In genomic region chr1:52926864-52927218, GRCh38 we compare ENCODE assay signal across 8 cellular contexts. TPM values are rescaled to one million over a fixed set of nuclear protein-coding genes. Genes with fewer than 3 reads are reported as not detected.
DNase-seq lines count a peak whose midpoint lies in the region; TF ChIP-seq lines count a peak whose summit lies in the region.

No MANE protein-coding gene starts in this region.

- H3K27me3 ChIP-seq in HL-60 (ENCODE audit: insufficient read depth, poor library complexity, severe bottlenecking) (no peaks in the 10 kb centered on the region), neuron (ENCODE audit: insufficient read depth, low read length) (peaks cover 32% of the 10 kb centered on the region)

- no peaks in the 10 kb centered on the region for H3K9me3 Mint-ChIP-seq in dendritic cell treated with granulocyte-macrophage colony-stimulating factor and Interleukin-4, amounts not matched to agents 40 ng/mL and 50 ng/mL, for 4 days

- peak overlapping the region; percentile 92 for H3K27ac Mint-ChIP-seq in dendritic cell treated with granulocyte-macrophage colony-stimulating factor and Interleukin-4, amounts not matched to agents 40 ng/mL and 50 ng/mL, for 4 days

- peak overlapping the region; percentile 77; the same call in 1 of the 2 replicates for H3K27ac ChIP-seq in HL-60 (replicated peaks)

- peaks cover 4% of the 10 kb centered on the region for H3K9me3 ChIP-seq in neuron (ENCODE audit: low read length)

- peak overlapping the region; percentile 74 for H2AFZ ChIP-seq in neuron (ENCODE audit: low read depth, low read length)

- in situ Hi-C loops in G401 (cut with HindIII; ENCODE audit: low sequenced_read_pairs) = no loop called here

- H3K4me3 ChIP-seq in HL-60 (replicated peaks; ENCODE audit: insufficient read depth, low read length) (peak overlapping the region; percentile 65), neuron (ENCODE audit: low read length) (peak overlapping the region; percentile 54)

- no peaks in the 10 kb centered on the region for H3K36me3 ChIP-seq in neuron (ENCODE audit: insufficient read depth, low read length)

- no peaks in the 10 kb centered on the region for H3K4me1 ChIP-seq in neuron (ENCODE audit: insufficient read depth, low read length)

- H3K36me3 Mint-ChIP-seq in dendritic cell treated with granulocyte-macrophage colony-stimulating factor and Interleukin-4, amounts not matched to agents 40 ng/mL and 50 ng/mL, for 4 days (ENCODE audit: low read depth) = peaks cover 15% of the 10 kb centered on the region

- peak overlapping the region; percentile 73 for H3K4me3 Mint-ChIP-seq in dendritic cell treated with granulocyte-macrophage colony-stimulating factor and Interleukin-4, amounts not matched to agents 40 ng/mL and 50 ng/mL, for 4 days

- H3K4me1 Mint-ChIP-seq in dendritic cell treated with granulocyte-macrophage colony-stimulating factor and Interleukin-4, amounts not matched to agents 40 ng/mL and 50 ng/mL, for 4 days (ENCODE audit: low read depth) = peaks cover 24% of the 10 kb centered on the region

- DNase-seq in DMS114 treated with DMSO at 0.1 percent for 48 hours (lab: John Stamatoyannopoulos, UW; ENCODE audit: unreplicated experiment) (peak; percentile 46), HL-60 (ENCODE audit: low read depth in 1 of 2, low spot score in 1 of 2) (no peak), glomerular visceral epithelial cell (ENCODE audit: extremely low spot score) (no peak), G401 (ENCODE audit: low spot score) (no peak), HK-2 (ENCODE audit: unreplicated experiment) (no peak), NCI-H524 (lab: John Stamatoyannopoulos, UW) (no peak)

- H3K27me3 Mint-ChIP-seq in dendritic cell treated with granulocyte-macrophage colony-stimulating factor and Interleukin-4, amounts not matched to agents 40 ng/mL and 50 ng/mL, for 4 days = peaks cover 21% of the 10 kb centered on the region

- intact Hi-C loops in dendritic cell treated with granulocyte-macrophage colony-stimulating factor and Interleukin-4, amounts not matched to agents 40 ng/mL and 50 ng/mL, for 4 days (cut with micrococcal nuclease) = no loop called here

- no peak for TF ChIP-seq CTCF in HL-60 (IDR thresholded peaks at IDR 0.05; ENCODE audit: insufficient read depth, low read length)

RNA-seq across cellular contexts. Expression of gene SCP2, which starts 0.2 kb away (rescaled TPM):
- total RNA-seq in G401 (2014; rRNA removed; shearing (Covaris generic)) = 47.9 and 50.9 TPM in 2 replicates

RNA-seq across cellular contexts. Expression of gene ECHDC2, which starts 5.3 kb away (rescaled TPM):
- total RNA-seq in G401 (2014; rRNA removed; shearing (Covaris generic)) = 0.37 TPM in 1 of 2 replicates, not detected in the other
